ENCODE assay signal across 13 cellular contexts in genomic region chr11:105577645-105578044, GRCh38. TPM values are rescaled to one million over a fixed set of nuclear protein-coding genes. Genes with fewer than 3 reads are reported as not detected.
A peak's percentile ranks its signal among the peaks of the same experiment; 100 is the strongest.
DNase-seq lines count a peak whose midpoint lies in the region; ATAC-seq and TF ChIP-seq lines count a peak whose summit lies in the region.
"Had no signal": no experiment of that assay in that cellular context is flagged by ENCODE, and none has a peak within 500 bp of the region (broad histone marks: within the 10 kb centered on the region; RNA-seq: fewer than 3 reads in every experiment).

No MANE protein-coding gene starts in this region.

- ATAC-seq in RWPE2 (ENCODE audit: low read depth) = peak; percentile 64; the same call in 2 of the 3 replicates
- ATAC-seq in GM19395 (IDR thresholded peaks at IDR 0.05; ENCODE audit: unreplicated experiment) = no peak
- ATAC-seq: activated CD8-positive, alpha-beta T cell treated with anti-CD3 and anti-CD28 coated beads, Interleukin-2, amount 10 ng/mL, durations not matched to agents 7 days and 5 days had no signal

- H3K27ac ChIP-seq in RWPE2 (ENCODE audit: poor library complexity, severe bottlenecking) = no peak overlapping the region

- no peak overlapping the region for H3K4me3 ChIP-seq in RWPE2 (ENCODE audit: severe bottlenecking)
- no peak overlapping the region for H3K4me3 ChIP-seq in retinal pigment epithelial cell (ENCODE audit: low read length)

- H3K4me1 ChIP-seq in RWPE2 (ENCODE audit: insufficient read depth, poor library complexity, severe bottlenecking) = no peaks in the 10 kb centered on the region

- no peaks in the 10 kb centered on the region for H3K36me3 ChIP-seq in RWPE2 (ENCODE audit: low read depth)

- TF ChIP-seq CTCF in RWPE2 (IDR thresholded peaks at IDR 0.05; ENCODE audit: poor library complexity, severe bottlenecking) = no peak
- TF ChIP-seq CTCF in endothelial cell (IDR thresholded peaks at IDR 0.05; ENCODE audit: unreplicated experiment) = peak; percentile 35
- TF ChIP-seq CTCF in retinal pigment epithelial cell (conservative IDR thresholded peaks at IDR 0.05; ENCODE audit: low read depth, low read length) = peak; percentile 20

- no peaks in the 10 kb centered on the region for H3K27me3 Mint-ChIP-seq in endothelial cell (ENCODE audit: unreplicated experiment)

- no peaks in the 10 kb centered on the region for H3K4me1 Mint-ChIP-seq in endothelial cell (ENCODE audit: unreplicated experiment)

- H3K9me3 ChIP-seq in RWPE2 (ENCODE audit: severe bottlenecking) = no peaks in the 10 kb centered on the region

- H3K36me3 Mint-ChIP-seq in endothelial cell (ENCODE audit: low read depth, unreplicated experiment) = no peaks in the 10 kb centered on the region

- H3K4me3 Mint-ChIP-seq in endothelial cell (ENCODE audit: unreplicated experiment) = no peak overlapping the region
- H3K4me3 Mint-ChIP-seq: activated CD8-positive, alpha-beta T cell treated with anti-CD3 and anti-CD28 coated beads, Interleukin-2, amount 10 ng/mL, durations not matched to agents 7 days and 5 days; T-helper 2 cell treated with Interferon-gamma antibody and Interleukin-4, amounts not matched to agents 5 μg/mL and 100 μg/mL, for 36 hours had no signal

- no peak overlapping the region for H3K27ac Mint-ChIP-seq in endothelial cell (ENCODE audit: unreplicated experiment)
- H3K27ac Mint-ChIP-seq: activated CD8-positive, alpha-beta T cell treated with anti-CD3 and anti-CD28 coated beads, Interleukin-2, amount 10 ng/mL, durations not matched to agents 7 days and 5 days; T-helper 2 cell treated with Interferon-gamma antibody and Interleukin-4, amounts not matched to agents 5 μg/mL and 100 μg/mL, for 36 hours had no signal

- H3K27me3 ChIP-seq in RWPE2 (ENCODE audit: insufficient read depth, poor library complexity, severe bottlenecking) = no peaks in the 10 kb centered on the region

- peak; percentile 13 for DNase-seq in SKM-1 treated with dmso at 0.1 percent for 144 hours (lab: John Stamatoyannopoulos, UW; ENCODE audit: unreplicated experiment)
- no peak for DNase-seq in SKM-1 (lab: John Stamatoyannopoulos, UW; ENCODE audit: unreplicated experiment)
- no peak for DNase-seq in RWPE2 (ENCODE audit: low spot score)
- no peak for DNase-seq in endothelial cell (ENCODE audit: low spot score)
- no peak for DNase-seq in retinal pigment epithelial cell (ENCODE audit: low read depth)
- no peak for DNase-seq in occipital lobe (lab: John Stamatoyannopoulos, UW)
- no peak for DNase-seq in HK-2 (ENCODE audit: unreplicated experiment)
- DNase-seq: activated CD8-positive, alpha-beta T cell treated with anti-CD3 and anti-CD28 coated beads, Interleukin-2, amount 10 ng/mL, durations not matched to agents 7 days and 5 days; activated naive CD4-positive, alpha-beta T cell; caudate nucleus; midbrain had no signal

- H3K9me3 Mint-ChIP-seq in endothelial cell (ENCODE audit: unreplicated experiment) = no peaks in the 10 kb centered on the region
- H3K9me3 Mint-ChIP-seq: T-helper 2 cell treated with Interferon-gamma antibody and Interleukin-4, amounts not matched to agents 5 μg/mL and 100 μg/mL, for 36 hours had no signal

RNA-seq across cellular contexts. Expression of gene GRIA4, which starts 32.2 kb away (rescaled TPM):
- total RNA-seq in endothelial cell (ENCODE audit: unreplicated experiment) (8.7 TPM), occipital lobe (86.3 TPM)
- total RNA-seq: activated CD8-positive, alpha-beta T cell treated with anti-CD3 and anti-CD28 coated beads, Interleukin-2, amount 10 ng/mL, durations not matched to agents 7 days and 5 days had no signal
